ENCODE assay signal across 1 cellular context in the genomic region with DNA sequence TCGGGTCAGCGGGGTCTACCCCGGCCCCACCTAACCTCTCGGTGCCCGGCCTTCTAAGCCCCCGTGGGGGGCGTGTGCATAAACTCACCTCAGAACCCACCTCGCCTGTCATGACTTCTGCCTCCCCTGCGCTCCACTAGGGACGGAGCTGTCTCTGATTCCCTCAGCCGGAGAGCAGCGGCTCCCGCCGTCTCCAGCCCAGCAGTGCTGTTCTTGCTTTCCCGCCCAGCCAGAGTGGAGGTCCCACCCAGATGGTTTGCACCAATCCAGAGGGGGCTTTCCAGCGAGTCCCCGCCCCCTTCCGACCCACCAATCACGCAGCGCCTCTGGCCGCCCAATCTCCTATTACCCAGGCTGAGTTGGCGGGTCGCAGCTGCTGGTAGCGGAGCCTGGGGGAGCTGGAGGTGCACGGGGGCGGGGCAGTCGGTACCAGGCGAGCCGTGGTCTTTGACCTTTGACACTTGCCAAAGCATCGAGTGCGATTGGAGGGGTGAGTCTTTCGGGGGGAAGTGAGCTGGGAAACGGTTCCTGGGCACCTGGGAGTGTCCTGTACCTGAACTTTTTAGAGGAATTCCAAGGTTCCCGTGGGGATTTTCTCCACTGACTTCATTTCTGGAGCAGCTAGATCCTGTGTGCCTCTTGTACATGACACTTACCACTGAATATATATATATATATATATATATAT.
TF ChIP-seq lines count a peak whose summit lies in the region.

A gene (minus strand): TSS at position 220 of the 688 bp plus-strand sequence. CDS start 108 bp downstream, at position 112.

TF ChIP-seq in HepG2, 621 proteins besides CTCF, POLR2A, EP300 and RAD21 (continued from another document and continues in another):
- TF ChIP-seq ZBTB7B (CRISPR knock-in tag; IDR thresholded peaks at IDR 0.05): 0 out of 2 replicates have a peak, but pooled peaks have one; percentile 30
- no peak; the same call in 1 of the 2 replicates for TF ChIP-seq ZNF558 (CRISPR knock-in tag; IDR thresholded peaks at IDR 0.05; ENCODE audit: borderline replicate concordance)
- no peak for TF ChIP-seq ARNTL (CRISPR knock-in tag; IDR thresholded peaks at IDR 0.05)
- TF ChIP-seq ZSCAN31 (CRISPR knock-in tag; IDR thresholded peaks at IDR 0.05; ENCODE audit: low read depth): peak; percentile 68
- TF ChIP-seq, protein P1, sequence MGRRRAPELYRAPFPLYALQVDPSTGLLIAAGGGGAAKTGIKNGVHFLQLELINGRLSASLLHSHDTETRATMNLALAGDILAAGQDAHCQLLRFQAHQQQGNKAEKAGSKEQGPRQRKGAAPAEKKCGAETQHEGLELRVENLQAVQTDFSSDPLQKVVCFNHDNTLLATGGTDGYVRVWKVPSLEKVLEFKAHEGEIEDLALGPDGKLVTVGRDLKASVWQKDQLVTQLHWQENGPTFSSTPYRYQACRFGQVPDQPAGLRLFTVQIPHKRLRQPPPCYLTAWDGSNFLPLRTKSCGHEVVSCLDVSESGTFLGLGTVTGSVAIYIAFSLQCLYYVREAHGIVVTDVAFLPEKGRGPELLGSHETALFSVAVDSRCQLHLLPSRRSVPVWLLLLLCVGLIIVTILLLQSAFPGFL (CRISPR knock-in tag; IDR thresholded peaks at IDR 0.05): no peak
- TF ChIP-seq, protein P2, sequence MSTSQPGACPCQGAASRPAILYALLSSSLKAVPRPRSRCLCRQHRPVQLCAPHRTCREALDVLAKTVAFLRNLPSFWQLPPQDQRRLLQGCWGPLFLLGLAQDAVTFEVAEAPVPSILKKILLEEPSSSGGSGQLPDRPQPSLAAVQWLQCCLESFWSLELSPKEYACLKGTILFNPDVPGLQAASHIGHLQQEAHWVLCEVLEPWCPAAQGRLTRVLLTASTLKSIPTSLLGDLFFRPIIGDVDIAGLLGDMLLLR (CRISPR knock-in tag; IDR thresholded peaks at IDR 0.05): no peak; the same call in 1 of the 2 replicates
- TF ChIP-seq ZNF614 (CRISPR knock-in tag; IDR thresholded peaks at IDR 0.05; ENCODE audit: borderline replicate concordance): peak; percentile 42; the same call in 1 of the 2 replicates
- TF ChIP-seq, protein P3, sequence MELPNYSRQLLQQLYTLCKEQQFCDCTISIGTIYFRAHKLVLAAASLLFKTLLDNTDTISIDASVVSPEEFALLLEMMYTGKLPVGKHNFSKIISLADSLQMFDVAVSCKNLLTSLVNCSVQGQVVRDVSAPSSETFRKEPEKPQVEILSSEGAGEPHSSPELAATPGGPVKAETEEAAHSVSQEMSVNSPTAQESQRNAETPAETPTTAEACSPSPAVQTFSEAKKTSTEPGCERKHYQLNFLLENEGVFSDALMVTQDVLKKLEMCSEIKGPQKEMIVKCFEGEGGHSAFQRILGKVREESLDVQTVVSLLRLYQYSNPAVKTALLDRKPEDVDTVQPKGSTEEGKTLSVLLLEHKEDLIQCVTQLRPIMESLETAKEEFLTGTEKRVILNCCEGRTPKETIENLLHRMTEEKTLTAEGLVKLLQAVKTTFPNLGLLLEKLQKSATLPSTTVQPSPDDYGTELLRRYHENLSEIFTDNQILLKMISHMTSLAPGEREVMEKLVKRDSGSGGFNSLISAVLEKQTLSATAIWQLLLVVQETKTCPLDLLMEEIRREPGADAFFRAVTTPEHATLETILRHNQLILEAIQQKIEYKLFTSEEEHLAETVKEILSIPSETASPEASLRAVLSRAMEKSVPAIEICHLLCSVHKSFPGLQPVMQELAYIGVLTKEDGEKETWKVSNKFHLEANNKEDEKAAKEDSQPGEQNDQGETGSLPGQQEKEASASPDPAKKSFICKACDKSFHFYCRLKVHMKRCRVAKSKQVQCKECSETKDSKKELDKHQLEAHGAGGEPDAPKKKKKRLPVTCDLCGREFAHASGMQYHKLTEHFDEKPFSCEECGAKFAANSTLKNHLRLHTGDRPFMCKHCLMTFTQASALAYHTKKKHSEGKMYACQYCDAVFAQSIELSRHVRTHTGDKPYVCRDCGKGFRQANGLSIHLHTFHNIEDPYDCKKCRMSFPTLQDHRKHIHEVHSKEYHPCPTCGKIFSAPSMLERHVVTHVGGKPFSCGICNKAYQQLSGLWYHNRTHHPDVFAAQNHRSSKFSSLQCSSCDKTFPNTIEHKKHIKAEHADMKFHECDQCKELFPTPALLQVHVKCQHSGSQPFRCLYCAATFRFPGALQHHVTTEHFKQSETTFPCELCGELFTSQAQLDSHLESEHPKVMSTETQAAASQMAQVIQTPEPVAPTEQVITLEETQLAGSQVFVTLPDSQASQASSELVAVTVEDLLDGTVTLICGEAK (IDR thresholded peaks at IDR 0.05): no peak
- TF ChIP-seq, protein P3 (CRISPR knock-in tag; IDR thresholded peaks at IDR 0.05): no peak; the same call in 1 of the 2 replicates
- TF ChIP-seq IKZF1 (IDR thresholded peaks at IDR 0.05): no peak
- TF ChIP-seq, protein P4, sequence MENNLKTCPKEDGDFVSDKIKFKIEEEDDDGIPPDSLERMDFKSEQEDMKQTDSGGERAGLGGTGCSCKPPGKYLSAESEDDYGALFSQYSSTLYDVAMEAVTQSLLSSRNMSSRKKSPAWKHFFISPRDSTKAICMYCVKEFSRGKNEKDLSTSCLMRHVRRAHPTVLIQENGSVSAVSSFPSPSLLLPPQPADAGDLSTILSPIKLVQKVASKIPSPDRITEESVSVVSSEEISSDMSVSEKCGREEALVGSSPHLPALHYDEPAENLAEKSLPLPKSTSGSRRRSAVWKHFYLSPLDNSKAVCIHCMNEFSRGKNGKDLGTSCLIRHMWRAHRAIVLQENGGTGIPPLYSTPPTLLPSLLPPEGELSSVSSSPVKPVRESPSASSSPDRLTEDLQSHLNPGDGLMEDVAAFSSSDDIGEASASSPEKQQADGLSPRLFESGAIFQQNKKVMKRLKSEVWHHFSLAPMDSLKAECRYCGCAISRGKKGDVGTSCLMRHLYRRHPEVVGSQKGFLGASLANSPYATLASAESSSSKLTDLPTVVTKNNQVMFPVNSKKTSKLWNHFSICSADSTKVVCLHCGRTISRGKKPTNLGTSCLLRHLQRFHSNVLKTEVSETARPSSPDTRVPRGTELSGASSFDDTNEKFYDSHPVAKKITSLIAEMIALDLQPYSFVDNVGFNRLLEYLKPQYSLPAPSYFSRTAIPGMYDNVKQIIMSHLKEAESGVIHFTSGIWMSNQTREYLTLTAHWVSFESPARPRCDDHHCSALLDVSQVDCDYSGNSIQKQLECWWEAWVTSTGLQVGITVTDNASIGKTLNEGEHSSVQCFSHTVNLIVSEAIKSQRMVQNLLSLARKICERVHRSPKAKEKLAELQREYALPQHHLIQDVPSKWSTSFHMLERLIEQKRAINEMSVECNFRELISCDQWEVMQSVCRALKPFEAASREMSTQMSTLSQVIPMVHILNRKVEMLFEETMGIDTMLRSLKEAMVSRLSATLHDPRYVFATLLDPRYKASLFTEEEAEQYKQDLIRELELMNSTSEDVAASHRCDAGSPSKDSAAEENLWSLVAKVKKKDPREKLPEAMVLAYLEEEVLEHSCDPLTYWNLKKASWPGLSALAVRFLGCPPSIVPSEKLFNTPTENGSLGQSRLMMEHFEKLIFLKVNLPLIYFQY (CRISPR knock-in tag; IDR thresholded peaks at IDR 0.05; ENCODE audit: borderline replicate concordance): no peak
- TF ChIP-seq, protein P5, sequence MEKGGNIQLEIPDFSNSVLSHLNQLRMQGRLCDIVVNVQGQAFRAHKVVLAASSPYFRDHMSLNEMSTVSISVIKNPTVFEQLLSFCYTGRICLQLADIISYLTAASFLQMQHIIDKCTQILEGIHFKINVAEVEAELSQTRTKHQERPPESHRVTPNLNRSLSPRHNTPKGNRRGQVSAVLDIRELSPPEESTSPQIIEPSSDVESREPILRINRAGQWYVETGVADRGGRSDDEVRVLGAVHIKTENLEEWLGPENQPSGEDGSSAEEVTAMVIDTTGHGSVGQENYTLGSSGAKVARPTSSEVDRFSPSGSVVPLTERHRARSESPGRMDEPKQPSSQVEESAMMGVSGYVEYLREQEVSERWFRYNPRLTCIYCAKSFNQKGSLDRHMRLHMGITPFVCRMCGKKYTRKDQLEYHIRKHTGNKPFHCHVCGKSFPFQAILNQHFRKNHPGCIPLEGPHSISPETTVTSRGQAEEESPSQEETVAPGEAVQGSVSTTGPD (CRISPR knock-in tag; IDR thresholded peaks at IDR 0.05): peak; percentile 82
- TF ChIP-seq, protein P6, sequence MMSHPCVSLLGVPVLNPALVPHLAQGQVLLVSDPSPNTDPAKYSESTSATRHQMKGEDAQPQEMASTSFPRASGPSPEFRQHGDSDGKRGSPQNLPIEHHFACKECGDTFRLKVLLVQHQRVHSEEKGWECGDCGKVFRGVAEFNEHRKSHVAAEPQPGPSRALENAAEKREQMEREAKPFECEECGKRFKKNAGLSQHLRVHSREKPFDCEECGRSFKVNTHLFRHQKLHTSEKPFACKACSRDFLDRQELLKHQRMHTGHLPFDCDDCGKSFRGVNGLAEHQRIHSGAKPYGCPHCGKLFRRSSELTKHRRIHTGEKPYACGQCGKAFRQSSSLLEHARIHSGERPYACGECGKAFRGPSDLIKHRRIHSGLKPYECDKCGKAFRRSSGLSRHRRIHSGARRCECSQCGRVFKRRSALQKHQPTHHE (CRISPR knock-in tag; IDR thresholded peaks at IDR 0.05; ENCODE audit: borderline replicate concordance): no peak
- TF ChIP-seq REPIN1 (CRISPR knock-in tag; IDR thresholded peaks at IDR 0.05; ENCODE audit: borderline replicate concordance, low read depth): no peak
- no peak for TF ChIP-seq MEIS2 (CRISPR knock-in tag; IDR thresholded peaks at IDR 0.05)
- TF ChIP-seq ZNF776 (CRISPR knock-in tag; IDR thresholded peaks at IDR 0.05): no peak
- TF ChIP-seq MYC (CRISPR knock-in tag; IDR thresholded peaks at IDR 0.05; ENCODE audit: borderline replicate concordance): no peak; the same call in 1 of the 2 replicates
- TF ChIP-seq ZFYVE20 (CRISPR knock-in tag; IDR thresholded peaks at IDR 0.05; ENCODE audit: borderline replicate concordance, low read depth): no peak
- TF ChIP-seq, protein P7, sequence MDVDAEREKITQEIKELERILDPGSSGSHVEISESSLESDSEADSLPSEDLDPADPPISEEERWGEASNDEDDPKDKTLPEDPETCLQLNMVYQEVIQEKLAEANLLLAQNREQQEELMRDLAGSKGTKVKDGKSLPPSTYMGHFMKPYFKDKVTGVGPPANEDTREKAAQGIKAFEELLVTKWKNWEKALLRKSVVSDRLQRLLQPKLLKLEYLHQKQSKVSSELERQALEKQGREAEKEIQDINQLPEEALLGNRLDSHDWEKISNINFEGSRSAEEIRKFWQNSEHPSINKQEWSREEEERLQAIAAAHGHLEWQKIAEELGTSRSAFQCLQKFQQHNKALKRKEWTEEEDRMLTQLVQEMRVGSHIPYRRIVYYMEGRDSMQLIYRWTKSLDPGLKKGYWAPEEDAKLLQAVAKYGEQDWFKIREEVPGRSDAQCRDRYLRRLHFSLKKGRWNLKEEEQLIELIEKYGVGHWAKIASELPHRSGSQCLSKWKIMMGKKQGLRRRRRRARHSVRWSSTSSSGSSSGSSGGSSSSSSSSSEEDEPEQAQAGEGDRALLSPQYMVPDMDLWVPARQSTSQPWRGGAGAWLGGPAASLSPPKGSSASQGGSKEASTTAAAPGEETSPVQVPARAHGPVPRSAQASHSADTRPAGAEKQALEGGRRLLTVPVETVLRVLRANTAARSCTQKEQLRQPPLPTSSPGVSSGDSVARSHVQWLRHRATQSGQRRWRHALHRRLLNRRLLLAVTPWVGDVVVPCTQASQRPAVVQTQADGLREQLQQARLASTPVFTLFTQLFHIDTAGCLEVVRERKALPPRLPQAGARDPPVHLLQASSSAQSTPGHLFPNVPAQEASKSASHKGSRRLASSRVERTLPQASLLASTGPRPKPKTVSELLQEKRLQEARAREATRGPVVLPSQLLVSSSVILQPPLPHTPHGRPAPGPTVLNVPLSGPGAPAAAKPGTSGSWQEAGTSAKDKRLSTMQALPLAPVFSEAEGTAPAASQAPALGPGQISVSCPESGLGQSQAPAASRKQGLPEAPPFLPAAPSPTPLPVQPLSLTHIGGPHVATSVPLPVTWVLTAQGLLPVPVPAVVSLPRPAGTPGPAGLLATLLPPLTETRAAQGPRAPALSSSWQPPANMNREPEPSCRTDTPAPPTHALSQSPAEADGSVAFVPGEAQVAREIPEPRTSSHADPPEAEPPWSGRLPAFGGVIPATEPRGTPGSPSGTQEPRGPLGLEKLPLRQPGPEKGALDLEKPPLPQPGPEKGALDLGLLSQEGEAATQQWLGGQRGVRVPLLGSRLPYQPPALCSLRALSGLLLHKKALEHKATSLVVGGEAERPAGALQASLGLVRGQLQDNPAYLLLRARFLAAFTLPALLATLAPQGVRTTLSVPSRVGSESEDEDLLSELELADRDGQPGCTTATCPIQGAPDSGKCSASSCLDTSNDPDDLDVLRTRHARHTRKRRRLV (CRISPR knock-in tag; IDR thresholded peaks at IDR 0.05): no peak
- TF ChIP-seq SRSF1 (optimal IDR thresholded peaks at IDR 0.05; ENCODE audit: low read depth, low read length): no peak
- TF ChIP-seq, protein P8, sequence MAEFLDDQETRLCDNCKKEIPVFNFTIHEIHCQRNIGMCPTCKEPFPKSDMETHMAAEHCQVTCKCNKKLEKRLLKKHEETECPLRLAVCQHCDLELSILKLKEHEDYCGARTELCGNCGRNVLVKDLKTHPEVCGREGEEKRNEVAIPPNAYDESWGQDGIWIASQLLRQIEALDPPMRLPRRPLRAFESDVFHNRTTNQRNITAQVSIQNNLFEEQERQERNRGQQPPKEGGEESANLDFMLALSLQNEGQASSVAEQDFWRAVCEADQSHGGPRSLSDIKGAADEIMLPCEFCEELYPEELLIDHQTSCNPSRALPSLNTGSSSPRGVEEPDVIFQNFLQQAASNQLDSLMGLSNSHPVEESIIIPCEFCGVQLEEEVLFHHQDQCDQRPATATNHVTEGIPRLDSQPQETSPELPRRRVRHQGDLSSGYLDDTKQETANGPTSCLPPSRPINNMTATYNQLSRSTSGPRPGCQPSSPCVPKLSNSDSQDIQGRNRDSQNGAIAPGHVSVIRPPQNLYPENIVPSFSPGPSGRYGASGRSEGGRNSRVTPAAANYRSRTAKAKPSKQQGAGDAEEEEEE (CRISPR knock-in tag; IDR thresholded peaks at IDR 0.05; ENCODE audit: borderline replicate concordance): no peak
- TF ChIP-seq ZNF253 (CRISPR knock-in tag; IDR thresholded peaks at IDR 0.05; ENCODE audit: borderline replicate concordance): no peak
- TF ChIP-seq ZKSCAN8 (CRISPR knock-in tag; IDR thresholded peaks at IDR 0.05; ENCODE audit: borderline replicate concordance): no peak
